Comparison of ENCODE assay signal across 2 cellular contexts in genomic region chr5:75331095-75332090, GRCh38.
TF ChIP-seq lines count a peak whose summit lies in the region.

No MANE protein-coding gene starts in this region.

TF ChIP-seq in SK-N-SH, 30 proteins besides CTCF, POLR2A, EP300 and RAD21 (continued from another document):
- TF ChIP-seq JUND (IDR thresholded peaks at IDR 0.05): no peak
- no peak for TF ChIP-seq SIN3A (IDR thresholded peaks at IDR 0.05; ENCODE audit: borderline replicate concordance, low read depth, low read length)
- TF ChIP-seq, protein P1, sequence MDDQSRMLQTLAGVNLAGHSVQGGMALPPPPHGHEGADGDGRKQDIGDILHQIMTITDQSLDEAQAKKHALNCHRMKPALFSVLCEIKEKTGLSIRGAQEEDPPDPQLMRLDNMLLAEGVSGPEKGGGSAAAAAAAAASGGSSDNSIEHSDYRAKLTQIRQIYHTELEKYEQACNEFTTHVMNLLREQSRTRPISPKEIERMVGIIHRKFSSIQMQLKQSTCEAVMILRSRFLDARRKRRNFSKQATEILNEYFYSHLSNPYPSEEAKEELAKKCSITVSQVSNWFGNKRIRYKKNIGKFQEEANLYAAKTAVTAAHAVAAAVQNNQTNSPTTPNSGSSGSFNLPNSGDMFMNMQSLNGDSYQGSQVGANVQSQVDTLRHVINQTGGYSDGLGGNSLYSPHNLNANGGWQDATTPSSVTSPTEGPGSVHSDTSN (IDR thresholded peaks at IDR 0.05): no peak
- no peak for TF ChIP-seq GATA2 (CRISPR knock-in tag; IDR thresholded peaks at IDR 0.05)

TF ChIP-seq in SK-N-SH treated with all-trans-retinoic acid at 6 μM for 48 hours, 23 proteins besides CTCF, POLR2A, EP300 and RAD21 (continued from another document):
- TF ChIP-seq, protein P2, sequence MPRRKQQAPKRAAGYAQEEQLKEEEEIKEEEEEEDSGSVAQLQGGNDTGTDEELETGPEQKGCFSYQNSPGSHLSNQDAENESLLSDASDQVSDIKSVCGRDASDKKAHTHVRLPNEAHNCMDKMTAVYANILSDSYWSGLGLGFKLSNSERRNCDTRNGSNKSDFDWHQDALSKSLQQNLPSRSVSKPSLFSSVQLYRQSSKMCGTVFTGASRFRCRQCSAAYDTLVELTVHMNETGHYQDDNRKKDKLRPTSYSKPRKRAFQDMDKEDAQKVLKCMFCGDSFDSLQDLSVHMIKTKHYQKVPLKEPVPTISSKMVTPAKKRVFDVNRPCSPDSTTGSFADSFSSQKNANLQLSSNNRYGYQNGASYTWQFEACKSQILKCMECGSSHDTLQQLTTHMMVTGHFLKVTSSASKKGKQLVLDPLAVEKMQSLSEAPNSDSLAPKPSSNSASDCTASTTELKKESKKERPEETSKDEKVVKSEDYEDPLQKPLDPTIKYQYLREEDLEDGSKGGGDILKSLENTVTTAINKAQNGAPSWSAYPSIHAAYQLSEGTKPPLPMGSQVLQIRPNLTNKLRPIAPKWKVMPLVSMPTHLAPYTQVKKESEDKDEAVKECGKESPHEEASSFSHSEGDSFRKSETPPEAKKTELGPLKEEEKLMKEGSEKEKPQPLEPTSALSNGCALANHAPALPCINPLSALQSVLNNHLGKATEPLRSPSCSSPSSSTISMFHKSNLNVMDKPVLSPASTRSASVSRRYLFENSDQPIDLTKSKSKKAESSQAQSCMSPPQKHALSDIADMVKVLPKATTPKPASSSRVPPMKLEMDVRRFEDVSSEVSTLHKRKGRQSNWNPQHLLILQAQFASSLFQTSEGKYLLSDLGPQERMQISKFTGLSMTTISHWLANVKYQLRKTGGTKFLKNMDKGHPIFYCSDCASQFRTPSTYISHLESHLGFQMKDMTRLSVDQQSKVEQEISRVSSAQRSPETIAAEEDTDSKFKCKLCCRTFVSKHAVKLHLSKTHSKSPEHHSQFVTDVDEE (CRISPR knock-in tag; IDR thresholded peaks at IDR 0.05): no peak
- no peak for TF ChIP-seq ARNTL (CRISPR knock-in tag; IDR thresholded peaks at IDR 0.05; ENCODE audit: borderline replicate concordance, low read depth)
- TF ChIP-seq ZFP30 (CRISPR knock-in tag; IDR thresholded peaks at IDR 0.05): no peak
- no peak for TF ChIP-seq SNAI2 (CRISPR knock-in tag; IDR thresholded peaks at IDR 0.05)
- TF ChIP-seq RARB (CRISPR knock-in tag; IDR thresholded peaks at IDR 0.05): no peak
- TF ChIP-seq, protein P3, sequence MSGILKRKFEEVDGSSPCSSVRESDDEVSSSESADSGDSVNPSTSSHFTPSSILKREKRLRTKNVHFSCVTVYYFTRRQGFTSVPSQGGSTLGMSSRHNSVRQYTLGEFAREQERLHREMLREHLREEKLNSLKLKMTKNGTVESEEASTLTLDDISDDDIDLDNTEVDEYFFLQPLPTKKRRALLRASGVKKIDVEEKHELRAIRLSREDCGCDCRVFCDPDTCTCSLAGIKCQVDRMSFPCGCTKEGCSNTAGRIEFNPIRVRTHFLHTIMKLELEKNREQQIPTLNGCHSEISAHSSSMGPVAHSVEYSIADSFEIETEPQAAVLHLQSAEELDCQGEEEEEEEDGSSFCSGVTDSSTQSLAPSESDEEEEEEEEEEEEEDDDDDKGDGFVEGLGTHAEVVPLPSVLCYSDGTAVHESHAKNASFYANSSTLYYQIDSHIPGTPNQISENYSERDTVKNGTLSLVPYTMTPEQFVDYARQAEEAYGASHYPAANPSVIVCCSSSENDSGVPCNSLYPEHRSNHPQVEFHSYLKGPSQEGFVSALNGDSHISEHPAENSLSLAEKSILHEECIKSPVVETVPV (CRISPR knock-in tag; IDR thresholded peaks at IDR 0.05): no peak
- TF ChIP-seq CSDC2 (CRISPR knock-in tag; IDR thresholded peaks at IDR 0.05): no peak
- TF ChIP-seq POU6F1 (CRISPR knock-in tag; IDR thresholded peaks at IDR 0.05; ENCODE audit: borderline replicate concordance, low read depth): no peak
- no peak for TF ChIP-seq TOX (CRISPR knock-in tag; IDR thresholded peaks at IDR 0.05; ENCODE audit: borderline replicate concordance)
- no peak for TF ChIP-seq CREB5 (CRISPR knock-in tag; IDR thresholded peaks at IDR 0.05; ENCODE audit: low read depth)
- TF ChIP-seq GLIS3 (CRISPR knock-in tag; IDR thresholded peaks at IDR 0.05): no peak
- no peak for TF ChIP-seq ZNF565 (CRISPR knock-in tag; conservative IDR thresholded peaks at IDR 0.05; ENCODE audit: low read depth)
